1 cellular context compared by ENCODE assay signal in genomic region chr2:188623995-188624643, GRCh38.
TF ChIP-seq lines count a peak whose summit lies in the region.

No MANE protein-coding gene starts in this region.

TF ChIP-seq in SK-N-SH, 30 proteins besides CTCF, POLR2A, EP300 and RAD21 (continued from another document):
- TF ChIP-seq POLR2AphosphoS5 (IDR thresholded peaks at IDR 0.05; ENCODE audit: low read depth, low read length) (0 out of 2 replicates have a peak, but pooled peaks have one; percentile 46), USF2 (IDR thresholded peaks at IDR 0.05; ENCODE audit: borderline replicate concordance, low read depth, low read length) (no peak), SMC3 (IDR thresholded peaks at IDR 0.05; ENCODE audit: low read depth, low read length) (no peak), NRF1 (IDR thresholded peaks at IDR 0.05; ENCODE audit: low read depth, low read length) (no peak), RFX5 (IDR thresholded peaks at IDR 0.05; ENCODE audit: low read length) (no peak), RXRA (IDR thresholded peaks at IDR 0.05; ENCODE audit: borderline replicate concordance, low read depth) (peak; percentile 43; the same call in 1 of the 2 replicates), EZH2phosphoT487 (IDR thresholded peaks at IDR 0.05; ENCODE audit: borderline replicate concordance, low read depth) (no peak), IRF3 (IDR thresholded peaks at IDR 0.05; ENCODE audit: low read depth, low read length) (no peak), RCOR1 (IDR thresholded peaks at IDR 0.05; ENCODE audit: low read length) (no peak)
